ENCODE assay signal across 12 cellular contexts in the genomic region with DNA sequence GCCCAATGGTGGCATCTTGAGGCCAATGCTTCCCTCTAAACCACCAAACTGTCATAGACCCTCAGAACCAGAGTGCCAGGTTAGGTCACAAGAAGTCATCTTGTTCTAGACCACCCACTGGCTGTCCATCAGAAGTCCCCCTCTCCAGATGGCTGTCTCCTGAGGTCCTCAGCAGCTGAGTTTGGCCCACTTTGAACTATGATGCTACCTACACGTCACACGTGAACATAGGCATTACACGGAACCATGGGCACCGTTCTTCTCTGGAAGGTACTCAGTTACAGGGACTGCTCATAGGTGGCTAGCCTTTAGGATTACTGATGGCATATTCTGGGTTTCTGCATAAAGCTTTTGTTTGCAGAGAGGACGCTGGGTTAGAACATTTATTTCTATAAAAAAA.
DNase-seq lines count a peak whose midpoint lies in the region; ATAC-seq and TF ChIP-seq lines count a peak whose summit lies in the region.
"Had no signal": no experiment of that assay in that cellular context is flagged by ENCODE, and none has a peak within 500 bp of the region (broad histone marks: within the 10 kb centered on the region; RNA-seq: fewer than 3 reads in every experiment).

No MANE protein-coding gene starts in this region.

- H2BK120ac ChIP-seq in IMR-90 (ENCODE audit: low read depth, low read length): no peak overlapping the region

- CTCF ChIA-PET in IMR-90 (lab: Yijun Ruan, JAX): no interaction called here

- BruUV-seq in IMR-90 (replicated peaks; lab: Mats Ljungman, UMichigan): no TSS peak

- DNase-seq in IMR-90 (no peak), esophagus muscularis mucosa (ENCODE audit: extremely low spot score) (peak; percentile 84), osteoblast (ENCODE audit: insufficient read length, low spot score, missing footprints) (no peak), right cardiac atrium (no peak), superior temporal gyrus (ENCODE audit: extremely low spot score) (no peak), SW 1271 (lab: John Stamatoyannopoulos, UW) (no peak)
- DNase-seq: Calu3; CD8-positive, alpha-beta T cell; DMS79 treated with DMSO at 0.1 percent for 48 hours; GF-D8; HCEC 1CT had no signal

- H3K56ac ChIP-seq in IMR-90 (ENCODE audit: extremely low read depth, insufficient read depth, low read length): no peak overlapping the region

- no peak overlapping the region for H3K9ac ChIP-seq in IMR-90 (ENCODE audit: low read depth, low read length)
- H3K9ac ChIP-seq: BLaER1 treated with 17β-estradiol and CSF1 and Interleukin-3, amounts not matched to agents 10 nM and 100 nM had no signal

- H3K79me2 ChIP-seq in osteoblast (ENCODE audit: insufficient read depth, low read length): peaks cover 68% of the 10 kb centered on the region

- H3K27me3 ChIP-seq in IMR-90 (ENCODE audit: control insufficient read depth, insufficient read depth, low read length) (no peaks in the 10 kb centered on the region), esophagus muscularis mucosa (peaks cover 0 to 14% (median 0%) of the 10 kb centered on the region in 4 donors), osteoblast (ENCODE audit: insufficient read depth, low read length) (no peaks in the 10 kb centered on the region), right cardiac atrium (ENCODE audit: control insufficient read depth, insufficient read depth) (no peaks in the 10 kb centered on the region)
- H3K27me3 ChIP-seq: BLaER1 treated with 17β-estradiol and CSF1 and Interleukin-3, amounts not matched to agents 10 nM and 100 nM had no signal

- intact Hi-C loops in IMR-90 (cut with micrococcal nuclease) (no loop called here), esophagus muscularis mucosa (cut with DNase I) (no loop called here), right cardiac atrium (cut with DNase I) (no loop called here)

- H3K27ac ChIP-seq in IMR-90 (ENCODE audit: insufficient read depth, low read length): no peak overlapping the region
- H3K27ac ChIP-seq in esophagus muscularis mucosa (replicated peaks in 1 of 4): no peak overlapping the region
- peak overlapping the region; percentile 90 for H3K27ac ChIP-seq in osteoblast (ENCODE audit: low read depth, low read length)
- H3K27ac ChIP-seq in right cardiac atrium (ENCODE audit: low read length): no peak overlapping the region
- H3K27ac ChIP-seq: BLaER1 treated with 17β-estradiol and CSF1 and Interleukin-3, amounts not matched to agents 10 nM and 100 nM had no signal

- TF ChIP-seq POLR2A in IMR-90 (IDR thresholded peaks at IDR 0.05; ENCODE audit: low read depth, low read length) (no peak), esophagus muscularis mucosa (IDR thresholded peaks at IDR 0.05; ENCODE audit: low read depth) (no peak)

- no peak overlapping the region; the same call in 1 of the 2 replicates for H2BK20ac ChIP-seq in IMR-90 (ENCODE audit: low read depth, low read length)

- H4K5ac ChIP-seq in IMR-90 (ENCODE audit: low read depth, low read length): no peak overlapping the region

- no CpG with 5 or more reads among the region's 5 CpGs for WGBS in IMR-90 (ENCODE audit: extremely low coverage in 2 of 2, insufficient read length in 1 of 2), 2 experiments
- WGBS in esophagus muscularis mucosa: 97% methylated on average over 5 of the region's 5 CpGs
- 95% methylated on average over 5 of the region's 5 CpGs for WGBS in right cardiac atrium

- H3K36me3 ChIP-seq in IMR-90 (ENCODE audit: control insufficient read depth, insufficient read depth, low read length) (no peaks in the 10 kb centered on the region), esophagus muscularis mucosa (no peaks in the 10 kb centered on the region), osteoblast (ENCODE audit: insufficient read depth, low read length) (peaks cover 18% of the 10 kb centered on the region)
- H3K36me3 ChIP-seq: BLaER1 treated with 17β-estradiol and CSF1 and Interleukin-3, amounts not matched to agents 10 nM and 100 nM had no signal

- TF ChIP-seq EP300 in esophagus muscularis mucosa (IDR thresholded peaks at IDR 0.05): no peak

- TF ChIP-seq RAD21 in IMR-90 (IDR thresholded peaks at IDR 0.05; ENCODE audit: low read length): no peak

- H2BK5ac ChIP-seq in IMR-90 (ENCODE audit: low read depth, low read length, poor library complexity, severe bottlenecking): no peak overlapping the region

- no peak overlapping the region for H3K4ac ChIP-seq in IMR-90 (ENCODE audit: low read depth, low read length)

- H2AK5ac ChIP-seq in IMR-90 (ENCODE audit: low read depth, low read length): peak overlapping the region; percentile 50; the same call in 1 of the 2 replicates

- H3K4me1 ChIP-seq in IMR-90 (ENCODE audit: control insufficient read depth, insufficient read depth, low read length): no peaks in the 10 kb centered on the region
- peaks cover 0 to 4% (median 0%) of the 10 kb centered on the region in 4 donors for H3K4me1 ChIP-seq in esophagus muscularis mucosa
- peaks cover 33% of the 10 kb centered on the region for H3K4me1 ChIP-seq in osteoblast (ENCODE audit: insufficient read depth, low read length)
- no peaks in the 10 kb centered on the region for H3K4me1 ChIP-seq in right cardiac atrium (ENCODE audit: control insufficient read depth, insufficient read depth, low read length)
- H3K4me1 ChIP-seq: BLaER1 treated with 17β-estradiol and CSF1 and Interleukin-3, amounts not matched to agents 10 nM and 100 nM had no signal

- POLR2A ChIA-PET in IMR-90 (lab: Charles Lee; ENCODE audit: unreplicated experiment): no interaction called here

- H4K20me1 ChIP-seq in IMR-90 (ENCODE audit: insufficient read depth, low read length) (no peaks in the 10 kb centered on the region), osteoblast (ENCODE audit: insufficient read depth, low read length) (no peaks in the 10 kb centered on the region)
- H4K20me1 ChIP-seq: BLaER1 treated with 17β-estradiol and CSF1 and Interleukin-3, amounts not matched to agents 10 nM and 100 nM had no signal

- no peak overlapping the region for H2AK9ac ChIP-seq in IMR-90 (replicated peaks; ENCODE audit: low read depth, low read length, poor library complexity)

- H4K8ac ChIP-seq in IMR-90 (ENCODE audit: low read depth in 2 of 2, low read length in 2 of 2): no peak overlapping the region

- in situ Hi-C loops in IMR-90 (cut with MboI; ENCODE audit: low sequenced_read_pairs): no loop called here

- no peak overlapping the region for H3K4me3 ChIP-seq in IMR-90 (ENCODE audit: insufficient read depth, low read depth, low read length)
- H3K4me3 ChIP-seq in esophagus muscularis mucosa: no peak overlapping the region
- H3K4me3 ChIP-seq in osteoblast (ENCODE audit: insufficient read depth, low read length): no peak overlapping the region
- no peak overlapping the region for H3K4me3 ChIP-seq in right cardiac atrium (ENCODE audit: low read length)
- H3K4me3 ChIP-seq: BLaER1 treated with 17β-estradiol and CSF1 and Interleukin-3, amounts not matched to agents 10 nM and 100 nM had no signal

- H4K91ac ChIP-seq in IMR-90 (ENCODE audit: insufficient read depth, low read depth, low read length): no peak overlapping the region

- no peak for TF ChIP-seq CTCF in IMR-90 (conservative IDR thresholded peaks at IDR 0.05; ENCODE audit: low read depth, low read length)
- no peak for TF ChIP-seq CTCF in esophagus muscularis mucosa (IDR thresholded peaks at IDR 0.05)
- TF ChIP-seq CTCF in osteoblast (IDR thresholded peaks at IDR 0.05; ENCODE audit: extremely low read depth, low read depth, low read length): no peak

- H2AFZ ChIP-seq in IMR-90 (replicated peaks; ENCODE audit: low read length, poor library complexity) (no peak overlapping the region), osteoblast (ENCODE audit: low read length) (no peak overlapping the region)

- ATAC-seq in IMR-90 (ENCODE audit: low read depth): no peak
- ATAC-seq in right cardiac atrium: no peak
- ATAC-seq: CD8-positive, alpha-beta T cell had no signal

- no peak overlapping the region for H3K23ac ChIP-seq in IMR-90 (ENCODE audit: low read depth, low read length)

- no peak overlapping the region for H3K4me2 ChIP-seq in IMR-90 (ENCODE audit: low read depth, low read length)
- H3K4me2 ChIP-seq in osteoblast (ENCODE audit: insufficient read depth, low read length): no peak overlapping the region
- H3K4me2 ChIP-seq: BLaER1 treated with 17β-estradiol and CSF1 and Interleukin-3, amounts not matched to agents 10 nM and 100 nM had no signal

- H3K79me1 ChIP-seq in IMR-90 (ENCODE audit: low read depth in 1 of 2, low read length in 2 of 2): 0 out of 4 replicates have a peak, but pooled peaks cover 0 to under 1% of the 10 kb centered on the region in 2 experiments

- H3K18ac ChIP-seq in IMR-90 (ENCODE audit: low read depth, low read length): no peak overlapping the region

- no peaks in the 10 kb centered on the region; the same call in 1 of the 2 replicates for H3K9me1 ChIP-seq in IMR-90 (ENCODE audit: insufficient read depth, low read length)

- H3K9me3 ChIP-seq in IMR-90 (ENCODE audit: control insufficient read depth, insufficient read depth, low read length): no peaks in the 10 kb centered on the region
- H3K9me3 ChIP-seq in esophagus muscularis mucosa: no peaks in the 10 kb centered on the region
- H3K9me3 ChIP-seq in osteoblast (ENCODE audit: low read depth, low read length): no peaks in the 10 kb centered on the region
- no peaks in the 10 kb centered on the region for H3K9me3 ChIP-seq in right cardiac atrium (ENCODE audit: control insufficient read depth, low read length)
- H3K9me3 ChIP-seq: BLaER1 treated with 17β-estradiol and CSF1 and Interleukin-3, amounts not matched to agents 10 nM and 100 nM had no signal

- no peak overlapping the region for H3K14ac ChIP-seq in IMR-90 (replicated peaks; ENCODE audit: low read depth, low read length)

- dilution Hi-C loops in IMR-90 (cut with HindIII; ENCODE audit: low sequenced_read_pairs, unreplicated experiment): no loop called here

- no peak overlapping the region for H2BK15ac ChIP-seq in IMR-90 (ENCODE audit: low read depth, low read length)

TF ChIP-seq in IMR-90, 13 proteins besides CTCF, POLR2A, EP300 and RAD21 (continues in another document):
- TF ChIP-seq, protein P1, sequence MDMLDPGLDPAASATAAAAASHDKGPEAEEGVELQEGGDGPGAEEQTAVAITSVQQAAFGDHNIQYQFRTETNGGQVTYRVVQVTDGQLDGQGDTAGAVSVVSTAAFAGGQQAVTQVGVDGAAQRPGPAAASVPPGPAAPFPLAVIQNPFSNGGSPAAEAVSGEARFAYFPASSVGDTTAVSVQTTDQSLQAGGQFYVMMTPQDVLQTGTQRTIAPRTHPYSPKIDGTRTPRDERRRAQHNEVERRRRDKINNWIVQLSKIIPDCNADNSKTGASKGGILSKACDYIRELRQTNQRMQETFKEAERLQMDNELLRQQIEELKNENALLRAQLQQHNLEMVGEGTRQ (IDR thresholded peaks at IDR 0.05; ENCODE audit: low read depth, low read length): no peak
- TF ChIP-seq FOS (IDR thresholded peaks at IDR 0.05; ENCODE audit: low read depth, low read length): no peak
- TF ChIP-seq NFE2L2 (IDR thresholded peaks at IDR 0.05; ENCODE audit: low read depth, low read length): no peak
- no peak for TF ChIP-seq RCOR1 (IDR thresholded peaks at IDR 0.05; ENCODE audit: insufficient replicate concordance, low read length)
- no peak for TF ChIP-seq BHLHE40 (IDR thresholded peaks at IDR 0.05; ENCODE audit: low read depth, low read length)
